8 cellular contexts compared by ENCODE assay signal in the genomic region with DNA sequence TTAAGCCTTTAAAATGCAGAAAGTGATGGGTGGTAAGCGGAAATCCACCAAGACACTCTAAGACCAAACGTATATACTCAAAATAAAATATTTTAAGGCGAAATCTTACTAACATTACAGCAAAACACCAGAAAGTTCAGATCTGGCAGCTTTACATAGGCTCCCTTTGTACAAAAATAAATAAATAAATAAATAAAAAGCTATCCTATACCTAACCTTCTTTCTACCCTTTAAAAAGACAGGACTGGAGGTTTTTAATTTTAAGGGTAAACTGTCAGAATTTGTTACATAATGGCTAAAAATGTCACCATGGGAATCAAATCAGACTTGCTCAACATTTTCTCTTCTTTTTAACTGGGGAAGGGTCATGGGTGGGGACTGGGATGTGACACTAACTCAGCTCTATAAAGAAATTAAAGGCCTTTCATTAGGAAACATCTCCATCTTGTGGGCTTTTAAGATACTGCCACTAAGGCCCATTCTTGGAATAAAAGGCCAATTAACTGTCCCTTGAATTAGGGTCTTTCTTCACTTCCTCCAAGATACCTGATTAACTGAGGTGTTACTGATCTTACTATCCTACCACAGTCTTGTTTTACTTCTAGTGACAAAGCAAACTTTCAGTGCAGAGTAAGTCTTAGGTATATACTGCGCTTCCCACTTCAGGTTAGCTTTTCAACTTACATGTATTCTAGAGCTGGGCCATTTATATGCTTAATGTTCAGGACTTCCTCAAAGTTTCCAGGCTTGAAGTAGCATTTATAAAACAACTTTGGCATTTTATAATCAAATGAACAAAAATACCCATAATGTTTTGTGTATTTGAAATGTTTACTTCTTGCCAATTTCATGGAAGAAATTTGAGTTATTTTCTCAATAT. TPM values are rescaled to one million over a fixed set of nuclear protein-coding genes. Genes with fewer than 3 reads are reported as not detected.
DNase-seq lines count a peak whose midpoint lies in the region; ATAC-seq, FAIRE-seq and TF ChIP-seq lines count a peak whose summit lies in the region.

No MANE protein-coding gene starts in this region.

- in situ Hi-C loops in K562 (cut with MboI) (no loop called here), transverse colon (cut with MboI; ENCODE audit: low pct_ligation_motif_present in 1 of 4, low pct_unique_long_range_greater_than_20kb in 1 of 4, low sequenced_read_pairs in 3 of 4) (no loop called here)

- no peaks in the 10 kb centered on the region for H3K9me3 ChIP-seq in K562 (replicated peaks; ENCODE audit: control insufficient read depth, insufficient read depth, low read depth, low read length)
- no peaks in the 10 kb centered on the region for H3K9me3 ChIP-seq in transverse colon

- H3K4me1 Mint-ChIP-seq in activated CD4-positive, alpha-beta T cell treated with anti-CD3 and anti-CD28 coated beads, Interleukin-2, amount 10 ng/mL, durations not matched to agents 24 days and 14 days, result peaks cover 71% of the 10 kb centered on the region

- ATAC-seq in K562 (peak; percentile 73), GM21825 (IDR thresholded peaks at IDR 0.05; ENCODE audit: unreplicated experiment) (no peak)

- peaks cover 61% of the 10 kb centered on the region for H3K36me3 Mint-ChIP-seq in activated CD4-positive, alpha-beta T cell treated with anti-CD3 and anti-CD28 coated beads, Interleukin-2, amount 10 ng/mL, durations not matched to agents 24 days and 14 days (ENCODE audit: low read depth)

- H3K36me3 ChIP-seq in K562 (ENCODE audit: control insufficient read depth, insufficient read depth, low read length) (peaks cover 90% of the 10 kb centered on the region), kidney epithelial cell (ENCODE audit: control insufficient read depth, insufficient read depth, low read length) (no peaks in the 10 kb centered on the region), transverse colon (peaks cover 0 to 30% (median 10%) of the 10 kb centered on the region in 4 donors)

- H3K9ac ChIP-seq in K562 (ENCODE audit: insufficient read depth in 1 of 2, low read depth in 2 of 2, low read length in 2 of 2), result no peak overlapping the region

- H3K9me1 ChIP-seq in K562 (ENCODE audit: control insufficient read depth, insufficient read depth, low read length), result no peaks in the 10 kb centered on the region

- H3K27me3 ChIP-seq in K562 (ENCODE audit: control insufficient read depth in 2 of 2, insufficient read depth in 2 of 2, low read length in 2 of 2) (no peaks in the 10 kb centered on the region), kidney epithelial cell (ENCODE audit: control insufficient read depth, insufficient read depth, low read length) (no peaks in the 10 kb centered on the region), transverse colon (no peaks in the 10 kb centered on the region)

- DNase-seq in activated CD4-positive, alpha-beta T cell treated with anti-CD3 and anti-CD28 coated beads, Interleukin-2, amount 10 ng/mL, durations not matched to agents 24 days and 14 days, result peak; percentile 63
- no peak for DNase-seq in activated CD4-positive, alpha-beta T cell treated with anti-CD3 and anti-CD28 coated beads, Interleukin-2, amount 50 U/mL, for 4 hours
- DNase-seq in NAMALWA (ENCODE audit: low spot score) (peak; percentile 75), K562 (ENCODE audit: extremely low read depth in 1 of 4, low spot score in 3 of 4) (peak; percentile 21 to 39 (median 28)), kidney epithelial cell (ENCODE audit: low read depth) (no peak), transverse colon (no peak), dedifferentiated amniotic fluid mesenchymal stem cell (ENCODE audit: extremely low spot score) (no peak)

- no peaks in the 10 kb centered on the region for H3K27me3 Mint-ChIP-seq in activated CD4-positive, alpha-beta T cell treated with anti-CD3 and anti-CD28 coated beads, Interleukin-2, amount 10 ng/mL, durations not matched to agents 24 days and 14 days

- no TSS peak for BruUV-seq in K562 (replicated peaks; lab: Mats Ljungman, UMichigan)

- H3K27ac ChIP-seq in K562 (ENCODE audit: extremely low read depth, low read depth, low read length), result no peak overlapping the region
- peak overlapping the region; percentile 8 to 60 (median 30) for H3K27ac ChIP-seq in transverse colon

- H3K4me1 ChIP-seq in K562 (replicated peaks in 1 of 2; ENCODE audit: control insufficient read depth in 2 of 2, insufficient read depth in 2 of 2, low read length in 2 of 2) (peaks cover 8 to 35% of the 10 kb centered on the region in 2 experiments; a peak in 3 of 5 replicates), transverse colon (peaks cover 22 to 85% (median 43%) of the 10 kb centered on the region in 4 donors)

- intact Hi-C loops in activated CD4-positive, alpha-beta T cell treated with anti-CD3 and anti-CD28 coated beads, Interleukin-2, amount 10 ng/mL, durations not matched to agents 24 days and 14 days (cut with micrococcal nuclease), result loop anchor here (10.0 kb wide), 1 partner anchor 956 kb away; no protein-coding TSS in a partner anchor
- intact Hi-C loops in K562 (cut with micrococcal nuclease), result loop anchor here (2.0 kb wide), 1 partner anchor 84 kb away; no protein-coding TSS in a partner anchor
- intact Hi-C loops in transverse colon (cut with DNase I; ENCODE audit: low total_unique reads), result no loop called here

- peak overlapping the region; percentile 33 for H3K4me3 Mint-ChIP-seq in activated CD4-positive, alpha-beta T cell treated with anti-CD3 and anti-CD28 coated beads, Interleukin-2, amount 10 ng/mL, durations not matched to agents 24 days and 14 days

- no peak for FAIRE-seq in K562 (lab: Jason Lieb, UNC)

- TF ChIP-seq EP300 in K562 (IDR thresholded peaks at IDR 0.05; ENCODE audit: low read length) (no peak), transverse colon (IDR thresholded peaks at IDR 0.05; ENCODE audit: low read depth) (no peak)

- WGBS in K562 (ENCODE audit: insufficient coverage, low coverage, missing lambda C conversion rate), result 88% methylated on average over 4 of the region's 4 CpGs
- WGBS in transverse colon (ENCODE audit: low coverage in 1 of 2), 2 donors, result 81 to 87% methylated on average over 4 of the region's 4 CpGs

- H2AFZ ChIP-seq in K562 (ENCODE audit: low read depth, low read length), result no peak overlapping the region

- POLR2A ChIA-PET in K562 (lab: Yijun Ruan, JAX), result interaction anchor here (0.7 to 4.7 kb wide), 5 partner anchors 11 to 388 kb away, joined by 4 to 25 read pairs (median 8); no protein-coding TSS in a partner anchor

- no peaks in the 10 kb centered on the region for H3K9me3 Mint-ChIP-seq in activated CD4-positive, alpha-beta T cell treated with anti-CD3 and anti-CD28 coated beads, Interleukin-2, amount 10 ng/mL, durations not matched to agents 24 days and 14 days

- H3K4me2 ChIP-seq in K562 (ENCODE audit: insufficient read depth, low read length), result no peak overlapping the region; the same call in 1 of the 2 replicates

- H3K79me2 ChIP-seq in K562 (ENCODE audit: control insufficient read depth, insufficient read depth, low read length), result peaks cover 99% of the 10 kb centered on the region

- CTCF ChIA-PET in K562 (lab: Yijun Ruan, JAX; ENCODE audit: low intra/inter-chr PET ratio), result interaction anchor here (0.6 to 1.7 kb wide), 5 partner anchors 13 to 956 kb away, joined by 4 to 8 read pairs (median 5); no protein-coding TSS in a partner anchor

- H3K4me3 ChIP-seq in K562 (no peak overlapping the region), kidney epithelial cell (ENCODE audit: low read depth, low read length) (no peak overlapping the region), transverse colon (no peak overlapping the region)

- H4K20me1 ChIP-seq in K562 (replicated peaks; ENCODE audit: control insufficient read depth, insufficient read depth, low read length), result peaks cover 38% of the 10 kb centered on the region

- peak; percentile 35 to 55 for TF ChIP-seq RAD21 in K562 (CRISPR knock-in tag; conservative IDR thresholded peaks at IDR 0.05 in 1 of 2, IDR thresholded peaks at IDR 0.05 in 1 of 2)

- TF ChIP-seq CTCF in K562 (IDR thresholded peaks at IDR 0.05 in 2 of 3, conservative IDR thresholded peaks at IDR 0.05 in 1 of 3; ENCODE audit: insufficient read depth in 2 of 3, low read depth in 1 of 3, low read length in 3 of 3), result peak in 2 of 3 experiments; percentile 66 to 67; a peak in 5 of 6 replicates
- peak; percentile 65 for TF ChIP-seq CTCF in kidney epithelial cell (IDR thresholded peaks at IDR 0.05; ENCODE audit: insufficient read depth, low read length, poor library complexity, severe bottlenecking)
- peak; percentile 46 to 60 (median 49) for TF ChIP-seq CTCF in transverse colon (IDR thresholded peaks at IDR 0.05)

- TF ChIP-seq POLR2A in K562 (conservative IDR thresholded peaks at IDR 0.05) (no peak), transverse colon (IDR thresholded peaks at IDR 0.05) (no peak)

- no peak overlapping the region for H3K27ac Mint-ChIP-seq in activated CD4-positive, alpha-beta T cell treated with anti-CD3 and anti-CD28 coated beads, Interleukin-2, amount 10 ng/mL, durations not matched to agents 24 days and 14 days

TF ChIP-seq in K562, 482 proteins besides CTCF, POLR2A, EP300 and RAD21 (continues in another document):
- TF ChIP-seq SMARCE1 (IDR thresholded peaks at IDR 0.05) (peak; percentile 34; the same call in 1 of the 2 replicates), E2F3 (CRISPR knock-in tag; IDR thresholded peaks at IDR 0.05) (no peak)

RNA-seq across cellular contexts. Expression of a gene that starts 13.3 kb away (rescaled TPM):
- total RNA-seq in activated CD4-positive, alpha-beta T cell treated with anti-CD3 and anti-CD28 coated beads, Interleukin-2, amount 10 ng/mL, durations not matched to agents 24 days and 14 days, result 481 and 492 TPM in 2 replicates
- 121 and 345 TPM in 2 replicates for total RNA-seq in K562 (2011; cell fraction: chromatin; rRNA removed; ENCODE audit: low replicate concordance)
- total RNA-seq in K562 (2011; cell fraction: nucleolus; rRNA removed), result 98.2 and 123 TPM in 2 replicates
- total RNA-seq in K562 (2011; cell fraction: nucleoplasm; rRNA removed), result 163 and 222 TPM in 2 replicates
- 157 and 160 TPM in 2 replicates for total RNA-seq in K562 (2014; rRNA removed)
- 98.8 and 120 TPM in 2 replicates for total RNA-seq in K562 (2014; rRNA removed; fragmentation: Illumina TruSeq; extraction: Trizol)
- total RNA-seq in K562 (2015; rRNA removed; fragmentation: Illumina TruSeq; extraction: Trizol), result 135 and 147 TPM in 2 replicates
- 346 and 422 TPM in 2 replicates for total RNA-seq in K562 (2021)
- polyA plus RNA-seq in K562 (2011; rRNA removed), result 92.4 and 129 TPM in 2 replicates
- 36.9 and 58.0 TPM in 2 replicates for polyA plus RNA-seq in K562 (2011; cell fraction: cytosol; rRNA removed)
- 162 and 252 TPM in 2 replicates for polyA plus RNA-seq in K562 (2011; cell fraction: nucleus; rRNA removed)
- 291 and 588 TPM in 2 replicates for polyA plus RNA-seq in K562 (2012)
- polyA plus RNA-seq in K562 (2014; fragmentation: Illumina TruSeq; extraction: Trizol), result 851 and 955 TPM in 2 replicates
- 100 to 1,000 TPM; 152 to 187 TPM for polyA plus RNA-seq in K562 (2014; fragmentation: Nextera tagmentation; extraction: Ambion mirVana)
- polyA plus RNA-seq in K562 (2014; rRNA removed), result 307 and 442 TPM in 2 replicates
- 51.2 and 75.0 TPM in 2 replicates for polyA minus RNA-seq in K562 (2011; rRNA and poly(A)+ RNA removed)
- polyA minus RNA-seq in K562 (2011; cell fraction: cytosol; rRNA and poly(A)+ RNA removed), result 73.1 and 75.2 TPM in 2 replicates
- 54.7 and 85.6 TPM in 2 replicates for polyA minus RNA-seq in K562 (2011; cell fraction: nucleus; rRNA and poly(A)+ RNA removed)
- 62.8 and 65.5 TPM in 2 replicates for total RNA-seq in kidney epithelial cell
- 100 to 1,000 TPM in 3 of 4 donors, 10 to 100 TPM in 1; 61.4 to 213 (median 130) TPM for total RNA-seq in transverse colon

Comparison
In these comparisons a context has a peak if more than half of its experiments do, and no peak if none do; other contexts are left out.
1. DNase-seq: peak in activated CD4-positive, alpha-beta T cell treated with anti-CD3 and anti-CD28 coated beads, Interleukin-2, amount 10 ng/mL, durations not matched to agents 24 days and 14 days (single experiment), NAMALWA (single experiment) and K562 (4 of 4); none in activated CD4-positive, alpha-beta T cell treated with anti-CD3 and anti-CD28 coated beads, Interleukin-2, amount 50 U/mL, for 4 hours (0 of 2), kidney epithelial cell (single experiment), transverse colon (single experiment) and dedifferentiated amniotic fluid mesenchymal stem cell (single experiment).
2. Peak in every context shown above with its lines, with median percentiles within 50 percentile points of each other: CTCF ChIP-seq.